In genomic region chr3:192317564-192317963, GRCh38 we compare ENCODE assay signal across 7 cellular contexts.
"Had no signal": no experiment of that assay in that cellular context is flagged by ENCODE, and none has a peak within 500 bp of the region (broad histone marks: within the 10 kb centered on the region; RNA-seq: fewer than 3 reads in every experiment).

No MANE protein-coding gene starts in this region.

- H3K36me3 ChIP-seq: HAP-1 had no signal

- H3K4me1 ChIP-seq: HAP-1 had no signal

- ATAC-seq: HCT116, K562 had no signal

- DNase-seq: GM23248, GOT3, H7, IMR-90 had no signal

- H3K27ac ChIP-seq: GM23248 had no signal

- H2AFZ ChIP-seq: GM23248 had no signal

- H3K9ac ChIP-seq: GM23248 had no signal

- H3K4me3 ChIP-seq: GM23248, HAP-1, K562 had no signal

- H3K9me3 ChIP-seq: HAP-1 had no signal
